ENCODE assay signal across 1 cellular context in the genomic region with DNA sequence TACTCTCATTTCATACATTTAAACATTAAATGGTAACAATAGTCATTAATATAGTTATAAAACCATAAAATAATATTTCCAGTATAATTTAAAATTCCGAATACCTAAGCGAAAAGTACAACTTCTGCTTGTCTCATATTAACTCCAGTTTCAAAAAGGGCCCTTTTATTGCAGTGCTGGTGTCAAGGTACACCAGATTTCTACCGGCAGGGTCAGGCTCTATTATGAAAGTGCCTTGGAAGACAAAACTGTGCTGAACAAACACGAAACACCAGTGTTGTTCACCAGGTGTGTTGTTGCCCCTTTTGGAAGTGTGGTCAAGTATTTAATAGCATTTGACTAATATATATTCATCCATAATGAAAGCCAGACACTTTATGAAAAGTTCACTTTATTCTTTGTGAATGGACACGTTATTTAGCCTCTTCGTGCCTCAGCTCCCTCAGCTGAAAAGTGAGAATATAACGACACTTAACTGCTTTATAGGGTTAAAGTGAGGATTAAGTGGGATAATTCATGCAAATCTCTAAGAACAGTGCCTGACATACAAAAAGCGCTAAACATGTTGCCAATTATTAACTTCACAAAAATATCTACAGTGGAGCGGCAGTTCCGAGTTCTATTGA.
TF ChIP-seq lines count a peak whose summit lies in the region.

No MANE protein-coding gene starts in this region.

TF ChIP-seq in GM23338, 12 proteins besides CTCF, POLR2A, EP300 and RAD21 (continued from another document):
- TF ChIP-seq REST (IDR thresholded peaks at IDR 0.05; ENCODE audit: unreplicated experiment) (no peak), CREB1 (CRISPR knock-in tag; IDR thresholded peaks at IDR 0.05; ENCODE audit: low read depth) (no peak), ETS1 (IDR thresholded peaks at IDR 0.05) (no peak), POLR2AphosphoS5 (IDR thresholded peaks at IDR 0.05; ENCODE audit: low read depth) (no peak), ZNF462 (CRISPR knock-in tag; IDR thresholded peaks at IDR 0.05) (no peak), STAT1 (IDR thresholded peaks at IDR 0.05; ENCODE audit: unreplicated experiment) (no peak), EZH2phosphoT487 (IDR thresholded peaks at IDR 0.05; ENCODE audit: unreplicated experiment) (no peak)
